In genomic region chr4:78167510-78167909, GRCh38 we compare ENCODE assay signal across 13 cellular contexts.
"Had no signal": no experiment of that assay in that cellular context is flagged by ENCODE, and none has a peak within 500 bp of the region (broad histone marks: within the 10 kb centered on the region; RNA-seq: fewer than 3 reads in every experiment).

No MANE protein-coding gene starts in this region.

- H3K36me3 Mint-ChIP-seq: stimulated activated naive B cell treated with anti-CD40 and anti-IgM and Interleukin-4, amounts not matched to agents 10 μg/mL and 1 μg/mL and 100 μg/mL, for 72 hours had no signal

- ATAC-seq: effector memory CD8-positive, alpha-beta T cell; gastroesophageal sphincter; left colon; left ventricle myocardium superior; sciatic nerve; stimulated activated naive B cell treated with anti-CD40 and anti-IgM and Interleukin-4, amounts not matched to agents 10 μg/mL and 1 μg/mL and 100 μg/mL, for 72 hours had no signal

- DNase-seq: effector memory CD8-positive, alpha-beta T cell; left colon; left ventricle myocardium superior; mesenchymal stem cell; midbrain; stimulated activated CD4-positive, alpha-beta T cell treated with anti-CD3 and anti-CD28 coated beads, Interleukin-2, amount 100 ng/mL, for 24 hours; stimulated activated CD4-positive, alpha-beta T cell treated with anti-CD3 and anti-CD28 coated beads, Interleukin-4, amount 100 ng/mL, for 4 hours; stimulated activated naive B cell treated with anti-CD40 and anti-IgM and Interleukin-4, amounts not matched to agents 10 μg/mL and 1 μg/mL and 100 μg/mL, for 72 hours; trophoblast cell had no signal

- H3K27ac Mint-ChIP-seq: dendritic cell treated with granulocyte-macrophage colony-stimulating factor and Interleukin-4, amounts not matched to agents 40 ng/mL and 50 ng/mL, for 4 days; effector memory CD8-positive, alpha-beta T cell; stimulated activated naive B cell treated with anti-CD40 and anti-IgM and Interleukin-4, amounts not matched to agents 10 μg/mL and 1 μg/mL and 100 μg/mL, for 72 hours had no signal

- H3K9me3 Mint-ChIP-seq: dendritic cell treated with granulocyte-macrophage colony-stimulating factor and Interleukin-4, amounts not matched to agents 40 ng/mL and 50 ng/mL, for 4 days; effector memory CD8-positive, alpha-beta T cell; nephron; stimulated activated naive B cell treated with anti-CD40 and anti-IgM and Interleukin-4, amounts not matched to agents 10 μg/mL and 1 μg/mL and 100 μg/mL, for 72 hours had no signal

- H3K27me3 Mint-ChIP-seq: dendritic cell treated with granulocyte-macrophage colony-stimulating factor and Interleukin-4, amounts not matched to agents 40 ng/mL and 50 ng/mL, for 4 days had no signal

- H3K4me3 Mint-ChIP-seq: dendritic cell treated with granulocyte-macrophage colony-stimulating factor and Interleukin-4, amounts not matched to agents 40 ng/mL and 50 ng/mL, for 4 days; effector memory CD8-positive, alpha-beta T cell; nephron; stimulated activated naive B cell treated with anti-CD40 and anti-IgM and Interleukin-4, amounts not matched to agents 10 μg/mL and 1 μg/mL and 100 μg/mL, for 72 hours had no signal

- H3K4me1 Mint-ChIP-seq: stimulated activated naive B cell treated with anti-CD40 and anti-IgM and Interleukin-4, amounts not matched to agents 10 μg/mL and 1 μg/mL and 100 μg/mL, for 72 hours had no signal
